In the genomic region with DNA sequence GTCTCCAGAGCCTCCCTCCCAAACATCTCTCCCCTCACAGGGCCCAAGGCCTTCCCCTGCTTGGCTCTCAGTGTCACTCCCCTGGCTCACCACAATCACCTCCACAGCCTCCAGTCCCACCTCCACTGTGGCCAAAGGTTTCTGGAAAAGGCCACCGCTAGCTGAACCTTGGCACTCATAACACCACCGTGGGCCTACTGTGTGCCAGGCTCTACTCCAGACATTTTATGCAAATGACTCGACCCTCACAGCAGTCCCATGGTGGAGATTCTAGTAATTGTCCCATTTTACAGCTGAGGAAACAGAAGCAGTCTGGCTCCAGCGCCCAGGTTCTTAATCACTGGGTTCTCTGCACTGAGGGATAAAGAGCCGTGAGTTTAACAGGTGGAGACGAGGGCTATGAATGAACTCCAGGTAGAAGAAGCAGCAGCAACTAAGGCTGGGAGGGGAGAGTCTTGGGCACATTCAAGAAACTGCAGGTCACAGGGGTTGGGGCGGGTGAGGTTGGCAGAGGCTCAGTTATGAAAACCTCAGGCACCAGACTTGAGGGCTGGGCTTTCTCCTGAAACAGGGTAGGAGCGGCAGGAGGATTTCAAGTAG, we compare ENCODE assay signal across 1 cellular context.
TF ChIP-seq lines count a peak whose summit lies in the region.

No MANE protein-coding gene starts in this region.

TF ChIP-seq in IMR-90, 13 proteins besides CTCF, POLR2A, EP300 and RAD21:
- TF ChIP-seq NFE2L2 (IDR thresholded peaks at IDR 0.05; ENCODE audit: low read depth, low read length) = no peak
- no peak for TF ChIP-seq BHLHE40 (IDR thresholded peaks at IDR 0.05; ENCODE audit: low read depth, low read length)
- no peak for TF ChIP-seq USF2 (IDR thresholded peaks at IDR 0.05; ENCODE audit: low read depth, low read length)
- TF ChIP-seq CHD1 (IDR thresholded peaks at IDR 0.05; ENCODE audit: low read depth, low read length) = no peak
- no peak for TF ChIP-seq ELK1 (IDR thresholded peaks at IDR 0.05; ENCODE audit: borderline replicate concordance, low read depth, low read length)
- no peak for TF ChIP-seq RFX5 (IDR thresholded peaks at IDR 0.05; ENCODE audit: low read depth, low read length)
- TF ChIP-seq MXI1 (IDR thresholded peaks at IDR 0.05; ENCODE audit: borderline replicate concordance, low read depth, low read length) = no peak
- no peak for TF ChIP-seq MAFK (IDR thresholded peaks at IDR 0.05; ENCODE audit: low read depth, low read length)
- TF ChIP-seq FOS (IDR thresholded peaks at IDR 0.05; ENCODE audit: low read depth, low read length) = no peak
- TF ChIP-seq CEBPB (IDR thresholded peaks at IDR 0.05; ENCODE audit: low read depth, low read length) = no peak
- TF ChIP-seq RCOR1 (IDR thresholded peaks at IDR 0.05; ENCODE audit: insufficient replicate concordance, low read length) = no peak
- TF ChIP-seq MAZ (IDR thresholded peaks at IDR 0.05; ENCODE audit: borderline replicate concordance, low read depth, low read length) = no peak
- no peak for TF ChIP-seq SMC3 (IDR thresholded peaks at IDR 0.05; ENCODE audit: low read depth, low read length)
